ENCODE assay signal across 8 cellular contexts in the genomic region with DNA sequence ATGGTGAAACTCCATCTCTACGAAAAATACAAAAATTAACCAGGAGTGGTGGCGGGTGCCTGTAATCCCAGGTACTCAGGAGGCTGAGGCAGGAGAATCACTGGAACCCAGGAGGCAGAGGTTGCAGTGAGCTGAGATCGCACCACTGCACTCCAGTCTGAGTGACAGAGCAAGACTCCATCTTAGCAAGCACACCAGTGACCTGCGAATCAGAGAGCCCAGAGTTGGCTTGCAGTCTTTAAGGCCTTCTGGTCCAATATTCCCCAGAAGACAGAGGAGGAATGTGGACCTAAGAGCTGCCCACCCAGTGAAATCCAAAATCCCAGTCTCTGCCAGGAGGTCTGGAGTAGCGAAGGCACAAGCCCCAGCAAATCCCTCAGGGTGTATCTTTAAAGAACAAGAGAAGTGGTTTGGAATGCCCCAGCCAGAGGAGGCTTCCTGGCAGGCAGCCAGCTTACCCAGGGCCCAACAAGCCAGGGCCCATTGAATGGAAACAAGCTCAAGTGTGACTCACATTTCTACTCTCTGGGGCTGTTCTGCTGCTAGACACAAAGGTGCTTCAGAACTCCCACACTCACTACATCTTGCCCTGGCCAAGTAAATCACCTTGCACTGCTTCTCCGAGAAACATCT. TPM values are rescaled to one million over a fixed set of nuclear protein-coding genes. Genes with fewer than 3 reads are reported as not detected.
A peak's percentile ranks its signal among the peaks of the same experiment; 100 is the strongest.
DNase-seq lines count a peak whose midpoint lies in the region; ATAC-seq lines count a peak whose summit lies in the region.

No MANE protein-coding gene starts in this region.

- H3K4me1 Mint-ChIP-seq in stimulated activated naive CD8-positive, alpha-beta T cell treated with anti-CD3 and anti-CD28 coated beads, Interleukin-15, amount 100 ng/mL, for 72 hours, result peaks cover 14% of the 10 kb centered on the region

- peak overlapping the region in 1 of 2 donors; percentile 2 for H3K27ac Mint-ChIP-seq in stimulated activated naive CD8-positive, alpha-beta T cell treated with anti-CD3 and anti-CD28 coated beads, Interleukin-15, amount 100 ng/mL, for 72 hours

- intact Hi-C loops in posterior vena cava (cut with DNase I), result no loop called here

- H3K27me3 Mint-ChIP-seq in stimulated activated naive CD8-positive, alpha-beta T cell treated with anti-CD3 and anti-CD28 coated beads, Interleukin-15, amount 100 ng/mL, for 72 hours, result peaks cover 5% of the 10 kb centered on the region

- H3K4me3 Mint-ChIP-seq in stimulated activated naive CD8-positive, alpha-beta T cell treated with anti-CD3 and anti-CD28 coated beads, Interleukin-15, amount 100 ng/mL, for 72 hours, result no peak overlapping the region

- no peaks in the 10 kb centered on the region for H3K9me3 Mint-ChIP-seq in stimulated activated naive CD8-positive, alpha-beta T cell treated with anti-CD3 and anti-CD28 coated beads, Interleukin-15, amount 100 ng/mL, for 72 hours

- peak; percentile 94 for ATAC-seq in stimulated activated naive CD8-positive, alpha-beta T cell treated with anti-CD3 and anti-CD28 coated beads, Interleukin-15, amount 100 ng/mL, for 72 hours

- DNase-seq in ELF-1 (ENCODE audit: low read depth, low spot score), result peak; percentile 77
- peak; percentile 25 for DNase-seq in NAMALWA (ENCODE audit: low spot score)
- peak; percentile 15 to 57 for DNase-seq in activated CD4-positive, alpha-beta T cell treated with anti-CD3 and anti-CD28 coated beads, Interleukin-2, amount 50 U/mL, for 24 hours (ENCODE audit: low read depth in 1 of 2, low spot score in 1 of 2)
- DNase-seq in glomerular endothelial cell (ENCODE audit: extremely low read depth, low read depth, low spot score), result peak; percentile 56
- peak; percentile 58 to 69 for DNase-seq in stimulated activated naive CD8-positive, alpha-beta T cell treated with anti-CD3 and anti-CD28 coated beads, Interleukin-15, amount 100 ng/mL, for 72 hours
- no peak for DNase-seq in posterior vena cava (ENCODE audit: low spot score)
- DNase-seq in AML-193 (lab: John Stamatoyannopoulos, UW), result no peak
- no peak for DNase-seq in mesenteric fat pad (ENCODE audit: low spot score)

RNA-seq across cellular contexts. Expression of a gene that starts 23.9 kb away (rescaled TPM):
- total RNA-seq in glomerular endothelial cell (19.9 and 24.2 TPM in 2 replicates), posterior vena cava (10 to 100 TPM; 12.9 to 17.7 TPM), mesenteric fat pad (6.2 TPM)

Comparison
In these comparisons a context has a peak if more than half of its experiments do, and no peak if none do; other contexts are left out.
1. DNase-seq: peak in ELF-1 (single experiment), NAMALWA (single experiment), activated CD4-positive, alpha-beta T cell treated with anti-CD3 and anti-CD28 coated beads, Interleukin-2, amount 50 U/mL, for 24 hours (2 of 2), glomerular endothelial cell (single experiment) and stimulated activated naive CD8-positive, alpha-beta T cell treated with anti-CD3 and anti-CD28 coated beads, Interleukin-15, amount 100 ng/mL, for 72 hours (2 of 2); none in posterior vena cava (single experiment), AML-193 (0 of 2) and mesenteric fat pad (single experiment).